Comparison of ENCODE assay signal across 8 cellular contexts in genomic region chr14:35369701-35370191, GRCh38. TPM values are rescaled to one million over a fixed set of nuclear protein-coding genes. Genes with fewer than 3 reads are reported as not detected.
A peak's percentile ranks its signal among the peaks of the same experiment; 100 is the strongest.
DNase-seq lines count a peak whose midpoint lies in the region; ATAC-seq, FAIRE-seq and TF ChIP-seq lines count a peak whose summit lies in the region.

No MANE protein-coding gene starts in this region.

- H3K4me1 Mint-ChIP-seq in activated naive CD4-positive, alpha-beta T cell treated with anti-CD3 and anti-CD28 coated beads for 36 hours (ENCODE audit: low read depth): peaks cover 50% of the 10 kb centered on the region
- H3K4me1 Mint-ChIP-seq in stimulated activated memory B cell treated with anti-CD40 and anti-IgM and Interleukin-4, amounts not matched to agents 10 μg/mL and 1 μg/mL and 100 μg/mL, for 72 hours: peaks cover 43% of the 10 kb centered on the region

- no peak overlapping the region for H2BK120ac ChIP-seq in H1 (replicated peaks; ENCODE audit: low read depth, low read length)

- WGBS in H1 (ENCODE audit: extremely low coverage in 1 of 2, insufficient coverage in 1 of 2, insufficient read length in 1 of 2, insufficient replicate concordance in 2 of 2, low coverage in 1 of 2, low lambda C conversion rate in 2 of 2, missing lambda C conversion rate in 1 of 2), 2 experiments: 89% methylated on average over 24 of the region's 24 CpGs; no CpG with 5 or more reads in 1 of the 2 experiments
- 47 to 72% methylated on average over 13 to 24 of the region's 24 CpGs for WGBS in testis, 2 donors

- H3K36me3 ChIP-seq in H1 (ENCODE audit: control insufficient read depth in 2 of 4, insufficient read depth in 4 of 4, low read length in 3 of 4) (no peaks in the 10 kb centered on the region), WERI-Rb-1 (no peaks in the 10 kb centered on the region), testis (ENCODE audit: low read depth, missing control alignments) (no peaks in the 10 kb centered on the region)

- H3K4me3 ChIP-seq in H1 (ENCODE audit: extremely low read depth in 1 of 4, insufficient read depth in 2 of 4, low read depth in 3 of 4, low read length in 4 of 4): no peak overlapping the region
- no peak overlapping the region for H3K4me3 ChIP-seq in WERI-Rb-1 (ENCODE audit: low read depth, low read length)
- H3K4me3 ChIP-seq in testis: no peak overlapping the region

- H3K36me3 Mint-ChIP-seq in activated naive CD4-positive, alpha-beta T cell treated with anti-CD3 and anti-CD28 coated beads for 36 hours (ENCODE audit: low read depth): no peaks in the 10 kb centered on the region
- no peaks in the 10 kb centered on the region for H3K36me3 Mint-ChIP-seq in stimulated activated memory B cell treated with anti-CD40 and anti-IgM and Interleukin-4, amounts not matched to agents 10 μg/mL and 1 μg/mL and 100 μg/mL, for 72 hours

- H3K27ac ChIP-seq in H1 (ENCODE audit: low read depth, low read length) (no peak overlapping the region), WERI-Rb-1 (no peak overlapping the region), testis (no peak overlapping the region)

- H3K27me3 ChIP-seq in H1 (replicated peaks in 1 of 4; ENCODE audit: control insufficient read depth in 3 of 4, extremely low read depth in 1 of 4, insufficient read depth in 3 of 4, low read length in 3 of 4) (no peaks in the 10 kb centered on the region), WERI-Rb-1 (ENCODE audit: insufficient read depth, low read depth, severe bottlenecking) (no peaks in the 10 kb centered on the region), testis (no peaks in the 10 kb centered on the region)

- H2AFZ ChIP-seq in H1 (ENCODE audit: low read length): 0 out of 2 replicates have a peak overlapping the region, but pooled peaks have one; percentile 63

- H3K4me3 Mint-ChIP-seq in activated naive CD4-positive, alpha-beta T cell treated with anti-CD3 and anti-CD28 coated beads for 36 hours: no peak overlapping the region
- no peak overlapping the region for H3K4me3 Mint-ChIP-seq in stimulated activated memory B cell treated with anti-CD40 and anti-IgM and Interleukin-4, amounts not matched to agents 10 μg/mL and 1 μg/mL and 100 μg/mL, for 72 hours

- H2BK20ac ChIP-seq in H1 (ENCODE audit: low read length): no peak overlapping the region

- no peak overlapping the region for H4K91ac ChIP-seq in H1 (replicated peaks; ENCODE audit: insufficient read length, low read length)

- ATAC-seq in stimulated activated memory B cell treated with anti-CD40 and anti-IgM and Interleukin-4, amounts not matched to agents 10 μg/mL and 1 μg/mL and 100 μg/mL, for 72 hours: peak; percentile 44

- H3K56ac ChIP-seq in H1 (replicated peaks; ENCODE audit: insufficient read length, low read depth, low read length): no peak overlapping the region

- H3K18ac ChIP-seq in H1 (ENCODE audit: extremely low read depth, low read length): no peak overlapping the region

- no peaks in the 10 kb centered on the region for H3K27me3 Mint-ChIP-seq in activated naive CD4-positive, alpha-beta T cell treated with anti-CD3 and anti-CD28 coated beads for 36 hours (ENCODE audit: low read depth)
- no peaks in the 10 kb centered on the region for H3K27me3 Mint-ChIP-seq in stimulated activated memory B cell treated with anti-CD40 and anti-IgM and Interleukin-4, amounts not matched to agents 10 μg/mL and 1 μg/mL and 100 μg/mL, for 72 hours

- H3K9me3 Mint-ChIP-seq in activated naive CD4-positive, alpha-beta T cell treated with anti-CD3 and anti-CD28 coated beads for 36 hours: peaks cover 9% of the 10 kb centered on the region
- peaks cover 5% of the 10 kb centered on the region for H3K9me3 Mint-ChIP-seq in stimulated activated memory B cell treated with anti-CD40 and anti-IgM and Interleukin-4, amounts not matched to agents 10 μg/mL and 1 μg/mL and 100 μg/mL, for 72 hours

- no peak overlapping the region for H3K9ac ChIP-seq in H1 (replicated peaks in 1 of 4; ENCODE audit: extremely low read depth in 1 of 4, low read depth in 3 of 4, low read length in 3 of 4)

- no peak overlapping the region for H3K4me2 ChIP-seq in H1 (ENCODE audit: insufficient read depth in 1 of 2, low read depth in 2 of 2, low read length in 2 of 2)

- H3K4me1 ChIP-seq in H1 (replicated peaks in 1 of 4; ENCODE audit: control insufficient read depth in 3 of 4, insufficient read depth in 4 of 4, low read length in 3 of 4): peaks cover 0 to 18% (median 7%) of the 10 kb centered on the region in 4 experiments; a peak in 5 of 7 replicates
- H3K4me1 ChIP-seq in testis: peaks cover 3% of the 10 kb centered on the region

- TF ChIP-seq EP300 in H1 (IDR thresholded peaks at IDR 0.05; ENCODE audit: borderline replicate concordance in 1 of 2, low read depth in 2 of 2, low read length in 2 of 2): no peak

- POLR2A ChIA-PET in H1 (lab: Charles Lee; ENCODE audit: partially characterized antibody): interaction anchor here (0.8 to 1.8 kb wide), 4 partner anchors 28 to 1035 kb away, joined by 3 to 7 read pairs (median 4); partner anchors contain the start of gene NFKBIA

- TF ChIP-seq POLR2A in H1 (IDR thresholded peaks at IDR 0.05; ENCODE audit: control extremely low read depth in 1 of 2, low read depth in 2 of 2, low read length in 2 of 2) (no peak), testis (IDR thresholded peaks at IDR 0.05) (no peak), erythroblast (IDR thresholded peaks at IDR 0.05; ENCODE audit: low read length) (no peak)

- H3K79me2 ChIP-seq in H1 (ENCODE audit: control insufficient read depth in 1 of 2, insufficient read depth in 2 of 2, low read length in 2 of 2): no peaks in the 10 kb centered on the region

- no peak overlapping the region for H4K8ac ChIP-seq in H1 (ENCODE audit: extremely low read depth, insufficient read depth, low read length)

- H2BK15ac ChIP-seq in H1 (ENCODE audit: low read length): no peak overlapping the region

- TF ChIP-seq CTCF in H1 (IDR thresholded peaks at IDR 0.05; ENCODE audit: control extremely low read depth in 1 of 3, insufficient read depth in 1 of 3, low read depth in 1 of 3, low read length in 3 of 3) (no peak), WERI-Rb-1 (IDR thresholded peaks at IDR 0.05; ENCODE audit: low read depth, low read length) (no peak), testis (IDR thresholded peaks at IDR 0.05) (no peak)

- no peak overlapping the region for H2BK12ac ChIP-seq in H1 (ENCODE audit: low read depth, low read length)

- TF ChIP-seq RAD21 in H1 (IDR thresholded peaks at IDR 0.05 in 1 of 2, conservative IDR thresholded peaks at IDR 0.05 in 1 of 2; ENCODE audit: low read depth in 2 of 2, low read length in 2 of 2): no peak

- CTCF ChIA-PET in activated naive CD4-positive, alpha-beta T cell treated with anti-CD3 and anti-CD28 coated beads for 36 hours (lab: Charles Lee): interaction anchor here (0.9 kb wide), 1 partner anchor 11 kb away, joined by 3 read pairs; no protein-coding TSS in a partner anchor
- CTCF ChIA-PET in H1 (lab: Charles Lee; ENCODE audit: partially characterized antibody): interaction anchor here (0.6 to 2.7 kb wide), 8 partner anchors 35 to 529 kb away, joined by 3 to 11 read pairs (median 4); partner anchors contain the start of gene NFKBIA

- no peak overlapping the region for H3K23ac ChIP-seq in H1 (ENCODE audit: insufficient read length)

- no peak overlapping the region for H2AK5ac ChIP-seq in H1 (ENCODE audit: low read depth, low read length)

- no peak overlapping the region for H3K14ac ChIP-seq in H1 (ENCODE audit: insufficient read length)

- no peak overlapping the region for H2BK5ac ChIP-seq in H1 (ENCODE audit: low read depth, low read length)

- no peak overlapping the region for H3K27ac Mint-ChIP-seq in activated naive CD4-positive, alpha-beta T cell treated with anti-CD3 and anti-CD28 coated beads for 36 hours
- no peak overlapping the region for H3K27ac Mint-ChIP-seq in stimulated activated memory B cell treated with anti-CD40 and anti-IgM and Interleukin-4, amounts not matched to agents 10 μg/mL and 1 μg/mL and 100 μg/mL, for 72 hours

- no peaks in the 10 kb centered on the region for H4K20me1 ChIP-seq in H1 (replicated peaks in 1 of 2; ENCODE audit: control insufficient read depth in 1 of 2, insufficient read depth in 2 of 2, low read length in 2 of 2)

- no peaks in the 10 kb centered on the region for H3K79me1 ChIP-seq in H1 (ENCODE audit: low read depth, low read length)

- H3K23me2 ChIP-seq in H1 (ENCODE audit: low read depth, low read length): no peaks in the 10 kb centered on the region

- FAIRE-seq in H1 (lab: Jason Lieb, UNC): no peak

- DNase-seq in activated naive CD4-positive, alpha-beta T cell treated with anti-CD3 and anti-CD28 coated beads for 36 hours: peak; percentile 66
- DNase-seq in activated naive CD4-positive, alpha-beta T cell treated with anti-CD3 and anti-CD28 coated beads, Interleukin-2, amount 50 U/mL, for 16 hours: no peak
- DNase-seq in NCI-H69 (lab: John Stamatoyannopoulos, UW): peak; percentile 82
- DNase-seq in H1 (ENCODE audit: low read depth in 1 of 2, low spot score in 2 of 2): no peak
- no peak for DNase-seq in WERI-Rb-1
- DNase-seq in testis: no peak
- no peak for DNase-seq in erythroblast (lab: John Stamatoyannopoulos, UW)

- H3K9me3 ChIP-seq in H1 (ENCODE audit: insufficient read depth in 2 of 2, low read depth in 1 of 2, low read length in 1 of 2) (no peaks in the 10 kb centered on the region), WERI-Rb-1 (ENCODE audit: severe bottlenecking) (no peaks in the 10 kb centered on the region), testis (no peaks in the 10 kb centered on the region)

- H4K5ac ChIP-seq in H1 (ENCODE audit: insufficient read length, low read depth, low read length): no peak overlapping the region

- H3K4ac ChIP-seq in H1 (replicated peaks; ENCODE audit: insufficient read length, low read depth, low read length): no peak overlapping the region

- intact Hi-C loops in activated naive CD4-positive, alpha-beta T cell treated with anti-CD3 and anti-CD28 coated beads for 36 hours (cut with micrococcal nuclease): loop anchor here (5.0 kb wide), 1 partner anchor 437 kb away; no protein-coding TSS in a partner anchor
- intact Hi-C loops in testis (cut with DNase I; ENCODE audit: low total_unique reads): no loop called here

TF ChIP-seq in H1, 55 proteins besides CTCF, POLR2A, EP300 and RAD21 (continues in another document):
- TF ChIP-seq CTBP2 (IDR thresholded peaks at IDR 0.05; ENCODE audit: borderline replicate concordance, insufficient read depth, insufficient read length, low read length): no peak

RNA-seq across cellular contexts. Expression of gene NFKBIA, which starts 34.8 kb away (rescaled TPM):
- 100 to 1,000 TPM; 289 to 293 TPM for total RNA-seq in activated naive CD4-positive, alpha-beta T cell treated with anti-CD3 and anti-CD28 coated beads for 36 hours
- total RNA-seq in H1 (2021; fragmentation: NEBNext Ultra II Directional; extraction: Animal tissue kit (Norgen Biotek cat#: 25700)): 24.4 and 25.9 TPM in 2 replicates
- polyA plus RNA-seq in H1 (2011; rRNA removed): 49.7 and 59.5 TPM in 2 replicates
- 41.5 TPM for polyA plus RNA-seq in H1 (2011; cell fraction: cytosol; rRNA removed)
- polyA plus RNA-seq in H1 (2011; cell fraction: nucleus; rRNA removed): 100 TPM
- polyA plus RNA-seq in H1 (2012, experiment 1 of 2): 29.4 to 34.3 TPM (median 31.5 TPM) in 4 replicates
- polyA plus RNA-seq in H1 (2012, experiment 2 of 2): 38.2 TPM
- polyA plus RNA-seq in H1 (2013, experiment 1 of 2): 18.4 TPM
- 18.3 TPM for polyA plus RNA-seq in H1 (2013, experiment 2 of 2)
- polyA minus RNA-seq in H1 (2011; rRNA and poly(A)+ RNA removed): 54.4 and 66.5 TPM in 2 replicates
- 24.7 TPM for polyA minus RNA-seq in H1 (2011; cell fraction: cytosol; rRNA and poly(A)+ RNA removed)
- polyA minus RNA-seq in H1 (2011; cell fraction: nucleus; rRNA and poly(A)+ RNA removed): 105 TPM
- 100 to 1,000 TPM; 154 to 171 TPM for total RNA-seq in testis
- polyA plus RNA-seq in testis (ENCODE audit: insufficient read depth, low read depth, low replicate concordance): 64.7 TPM

Comparison
In these comparisons a context has a peak if more than half of its experiments do, and no peak if none do; other contexts are left out.
1. DNase-seq: peak in activated naive CD4-positive, alpha-beta T cell treated with anti-CD3 and anti-CD28 coated beads for 36 hours (single experiment) and NCI-H69 (single experiment); none in activated naive CD4-positive, alpha-beta T cell treated with anti-CD3 and anti-CD28 coated beads, Interleukin-2, amount 50 U/mL, for 16 hours (single experiment), H1 (0 of 2), WERI-Rb-1 (single experiment), testis (single experiment) and erythroblast (0 of 2).